Comparison of ENCODE assay signal across 13 cellular contexts in the genomic region with DNA sequence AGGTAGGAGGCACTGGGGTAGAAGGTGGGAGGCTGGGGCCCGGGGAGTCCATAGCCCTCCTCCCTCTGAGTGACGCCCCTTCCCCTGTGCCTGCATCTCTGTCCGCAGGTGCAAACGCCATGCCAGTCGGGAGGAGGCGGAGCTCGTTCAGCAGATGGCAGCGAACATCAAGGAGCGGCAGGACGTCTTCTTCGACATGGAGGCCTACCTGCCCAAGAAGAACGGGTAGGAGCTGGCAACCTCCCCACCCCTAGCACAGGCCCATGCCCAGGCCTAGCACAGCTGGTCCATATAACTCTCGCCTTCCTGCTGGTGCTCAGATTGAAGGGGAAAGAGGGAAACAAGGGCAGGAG. TPM values are rescaled to one million over a fixed set of nuclear protein-coding genes. Genes with fewer than 3 reads are reported as not detected.
A peak's percentile ranks its signal among the peaks of the same experiment; 100 is the strongest.
DNase-seq lines count a peak whose midpoint lies in the region; ATAC-seq and TF ChIP-seq lines count a peak whose summit lies in the region.
"Had no signal": no experiment of that assay in that cellular context is flagged by ENCODE, and none has a peak within 500 bp of the region (broad histone marks: within the 10 kb centered on the region; RNA-seq: fewer than 3 reads in every experiment).

No MANE protein-coding gene starts in this region.

- no peaks in the 10 kb centered on the region for H3K36me3 Mint-ChIP-seq in natural killer cell treated with Interleukin-12 subunit alpha and Interleukin-12 subunit beta and Interleukin-15 and Interleukin-18, amount 100 ng/mL, for 72 hours

- DNase-seq in BE2C: peak; percentile 26
- peak; percentile 18 for DNase-seq in astrocyte of the hippocampus (ENCODE audit: low read depth, low spot score)
- DNase-seq in stimulated activated CD4-positive, alpha-beta T cell treated with anti-CD3 and anti-CD28 coated beads, Interleukin-4, amount 100 ng/mL, for 4 hours: no peak
- no peak for DNase-seq in natural killer cell treated with Interleukin-12 subunit alpha and Interleukin-12 subunit beta and Interleukin-15 and Interleukin-18, amount 100 ng/mL, for 72 hours (ENCODE audit: low spot score)
- DNase-seq: NCI-H1092 treated with DMSO at 0.1 percent for 48 hours had no signal

- WGBS in mesodermal cell (ENCODE audit: insufficient coverage in 2 of 2), 2 experiments: 70 to 76% methylated on average over 12 to 13 of the region's 13 CpGs

- H3K4me3 Mint-ChIP-seq in natural killer cell treated with Interleukin-12 subunit alpha and Interleukin-12 subunit beta and Interleukin-15 and Interleukin-18, amount 100 ng/mL, for 72 hours: no peak overlapping the region
- H3K4me3 Mint-ChIP-seq: central memory CD8-positive, alpha-beta T cell had no signal

- H3K4me1 ChIP-seq in BE2C (no peaks in the 10 kb centered on the region), HUES48 (ENCODE audit: control insufficient read depth, insufficient read depth, low read length) (no peaks in the 10 kb centered on the region), mesodermal cell (ENCODE audit: control insufficient read depth, insufficient read depth, low read length, poor library complexity, severe bottlenecking) (peaks cover 13% of the 10 kb centered on the region)
- H3K4me1 ChIP-seq: parathyroid adenoma had no signal

- H3K9ac ChIP-seq in HUES48 (ENCODE audit: low read depth, low read length): no peak overlapping the region
- H3K9ac ChIP-seq: parathyroid adenoma had no signal

- H3K27me3 Mint-ChIP-seq in natural killer cell treated with Interleukin-12 subunit alpha and Interleukin-12 subunit beta and Interleukin-15 and Interleukin-18, amount 100 ng/mL, for 72 hours: no peaks in the 10 kb centered on the region
- H3K27me3 Mint-ChIP-seq: central memory CD8-positive, alpha-beta T cell had no signal

- H3K9me3 ChIP-seq in BE2C: no peaks in the 10 kb centered on the region
- H3K9me3 ChIP-seq in HUES48 (ENCODE audit: control insufficient read depth, insufficient read depth, low read length): no peaks in the 10 kb centered on the region
- H3K9me3 ChIP-seq in mesodermal cell (ENCODE audit: control insufficient read depth, low read length): no peaks in the 10 kb centered on the region
- H3K9me3 ChIP-seq: testis had no signal

- H3K27ac ChIP-seq in HUES48 (ENCODE audit: low read depth, low read length): peak overlapping the region; percentile 83
- H3K27ac ChIP-seq in mesodermal cell (ENCODE audit: low read depth, low read length, severe bottlenecking): peak overlapping the region; percentile 94
- H3K27ac ChIP-seq: parathyroid adenoma, testis had no signal

- H3K4me1 Mint-ChIP-seq in natural killer cell treated with Interleukin-12 subunit alpha and Interleukin-12 subunit beta and Interleukin-15 and Interleukin-18, amount 100 ng/mL, for 72 hours (ENCODE audit: low read depth in 2 of 2): peaks cover 0 to 10% of the 10 kb centered on the region in 2 donors
- H3K4me1 Mint-ChIP-seq: central memory CD8-positive, alpha-beta T cell had no signal

- H3K27me3 ChIP-seq in BE2C: no peaks in the 10 kb centered on the region
- H3K27me3 ChIP-seq in HUES48 (ENCODE audit: control insufficient read depth, insufficient read depth, low read length): no peaks in the 10 kb centered on the region
- H3K27me3 ChIP-seq: testis had no signal

- peaks cover 34% of the 10 kb centered on the region for H3K36me3 ChIP-seq in BE2C
- H3K36me3 ChIP-seq in HUES48 (ENCODE audit: control insufficient read depth, insufficient read depth, low read length): peaks cover 51% of the 10 kb centered on the region
- peaks cover 32% of the 10 kb centered on the region for H3K36me3 ChIP-seq in mesodermal cell (ENCODE audit: control insufficient read depth, insufficient read depth, low read length)

- no peaks in the 10 kb centered on the region for H3K9me3 Mint-ChIP-seq in natural killer cell treated with Interleukin-12 subunit alpha and Interleukin-12 subunit beta and Interleukin-15 and Interleukin-18, amount 100 ng/mL, for 72 hours
- H3K9me3 Mint-ChIP-seq: central memory CD8-positive, alpha-beta T cell had no signal

- no peak for TF ChIP-seq CTCF in BE2C (IDR thresholded peaks at IDR 0.05; ENCODE audit: low read depth, low read length)

- H3K27ac Mint-ChIP-seq in natural killer cell treated with Interleukin-12 subunit alpha and Interleukin-12 subunit beta and Interleukin-15 and Interleukin-18, amount 100 ng/mL, for 72 hours: peak overlapping the region in 1 of 2 donors; percentile 33

- ATAC-seq in HG03442 (IDR thresholded peaks at IDR 0.05; ENCODE audit: unreplicated experiment): no peak
- ATAC-seq in HG03571 (IDR thresholded peaks at IDR 0.05; ENCODE audit: unreplicated experiment): no peak
- ATAC-seq in natural killer cell treated with Interleukin-12 subunit alpha and Interleukin-12 subunit beta and Interleukin-15 and Interleukin-18, amount 100 ng/mL, for 72 hours: no peak

- H3K4me3 ChIP-seq in BE2C (ENCODE audit: low read depth, low read length) (no peak overlapping the region), HUES48 (ENCODE audit: low read depth, low read length) (no peak overlapping the region), mesodermal cell (ENCODE audit: extremely low read depth, insufficient read depth, low read length, poor library complexity, severe bottlenecking) (no peak overlapping the region)
- H3K4me3 ChIP-seq: GM12878, testis had no signal

RNA-seq across cellular contexts. Expression of a gene that starts 35.6 kb away (rescaled TPM):
- 15.7 TPM for polyA plus RNA-seq in BE2C (2012; ENCODE audit: insufficient read depth, insufficient read length, low read depth)
- 8.2 TPM for polyA plus RNA-seq in mesodermal cell (2013, experiment 1 of 2)
- 7.3 TPM for polyA plus RNA-seq in mesodermal cell (2013, experiment 2 of 2)
- 10 to 100 TPM in 1 of 2 donors, 1 to 10 TPM in 1; 9.7 to 25.9 TPM for total RNA-seq in natural killer cell treated with Interleukin-12 subunit alpha and Interleukin-12 subunit beta and Interleukin-15 and Interleukin-18, amount 100 ng/mL, for 72 hours

RNA-seq across cellular contexts. Expression of a gene that starts 45.3 kb away (rescaled TPM):
- polyA plus RNA-seq in BE2C (2012; ENCODE audit: insufficient read depth, insufficient read length, low read depth): 7.0 TPM
- polyA plus RNA-seq in mesodermal cell (2013, experiment 1 of 2): 21.6 TPM
- 20.1 TPM for polyA plus RNA-seq in mesodermal cell (2013, experiment 2 of 2)
- 10 to 100 TPM; 76.1 to 78.0 TPM for total RNA-seq in natural killer cell treated with Interleukin-12 subunit alpha and Interleukin-12 subunit beta and Interleukin-15 and Interleukin-18, amount 100 ng/mL, for 72 hours

RNA-seq across cellular contexts. Expression of a gene that starts 55.6 kb away (rescaled TPM):
- 31.1 TPM for polyA plus RNA-seq in BE2C (2012; ENCODE audit: insufficient read depth, insufficient read length, low read depth)
- polyA plus RNA-seq in mesodermal cell (2013, experiment 1 of 2): 7.9 TPM
- polyA plus RNA-seq in mesodermal cell (2013, experiment 2 of 2): 7.2 TPM
- total RNA-seq in natural killer cell treated with Interleukin-12 subunit alpha and Interleukin-12 subunit beta and Interleukin-15 and Interleukin-18, amount 100 ng/mL, for 72 hours: 10 to 100 TPM; 27.1 to 40.8 TPM

Comparison
In these comparisons a context has a peak if more than half of its experiments do, and no peak if none do; other contexts are left out.
1. DNase-seq: peak in BE2C (single experiment) and astrocyte of the hippocampus (single experiment); none in stimulated activated CD4-positive, alpha-beta T cell treated with anti-CD3 and anti-CD28 coated beads, Interleukin-4, amount 100 ng/mL, for 4 hours (0 of 2) and natural killer cell treated with Interleukin-12 subunit alpha and Interleukin-12 subunit beta and Interleukin-15 and Interleukin-18, amount 100 ng/mL, for 72 hours (single experiment).